Comparison of ENCODE assay signal across 9 cellular contexts in genomic region chr7:131424219-131424822, GRCh38.
DNase-seq lines count a peak whose midpoint lies in the region; ATAC-seq and TF ChIP-seq lines count a peak whose summit lies in the region.
"Had no signal": no experiment of that assay in that cellular context is flagged by ENCODE, and none has a peak within 500 bp of the region (broad histone marks: within the 10 kb centered on the region; RNA-seq: fewer than 3 reads in every experiment).

No MANE protein-coding gene starts in this region.

- no peak for ATAC-seq in GM18505 (IDR thresholded peaks at IDR 0.05; ENCODE audit: unreplicated experiment)
- no peak for ATAC-seq in omental fat pad (ENCODE audit: low FRiP score)

- H3K9me3 ChIP-seq in SK-N-MC (ENCODE audit: low read depth, low read length) = no peaks in the 10 kb centered on the region
- no peaks in the 10 kb centered on the region for H3K9me3 ChIP-seq in neural progenitor cell (ENCODE audit: low read depth)

- peak; percentile 59 for TF ChIP-seq CTCF in neural progenitor cell (IDR thresholded peaks at IDR 0.05)
- TF ChIP-seq CTCF in omental fat pad (IDR thresholded peaks at IDR 0.05) = no peak

- no peak overlapping the region for H3K4me2 ChIP-seq in neural progenitor cell

- no peak overlapping the region for H3K27ac Mint-ChIP-seq in neural progenitor cell

- peaks cover 8% of the 10 kb centered on the region for H3K4me1 Mint-ChIP-seq in neural progenitor cell

- H4K20me1 ChIP-seq in neural progenitor cell (ENCODE audit: low read depth) = no peaks in the 10 kb centered on the region

- no peaks in the 10 kb centered on the region for H3K9me3 Mint-ChIP-seq in neural progenitor cell
- H3K9me3 Mint-ChIP-seq: CD8-positive, alpha-beta memory T cell had no signal

- H3K27ac ChIP-seq in SK-N-MC (peak overlapping the region; percentile 2; the same call in 1 of the 2 replicates), neural progenitor cell (no peak overlapping the region)

- H3K27me3 ChIP-seq in neural progenitor cell = no peaks in the 10 kb centered on the region

- no peak overlapping the region for H3K9ac ChIP-seq in SK-N-MC (ENCODE audit: insufficient read length)
- H3K9ac ChIP-seq in neural progenitor cell = no peak overlapping the region

- H3K4me3 Mint-ChIP-seq in neural progenitor cell = no peak overlapping the region
- H3K4me3 Mint-ChIP-seq: CD8-positive, alpha-beta memory T cell had no signal

- no peak overlapping the region for H2AFZ ChIP-seq in neural progenitor cell (replicated peaks)

- no peaks in the 10 kb centered on the region for H3K79me2 ChIP-seq in neural progenitor cell (ENCODE audit: low read depth)

- DNase-seq in NCI-H510A treated with DMSO at 0.1 percent for 48 hours (lab: John Stamatoyannopoulos, UW) (peak; percentile 4), NCI-H510A (lab: John Stamatoyannopoulos, UW) (no peak), LoVo (ENCODE audit: low spot score) (peak; percentile 39), SK-N-MC (ENCODE audit: low read depth, low spot score) (peak; percentile 66), fibroblast of gingiva (ENCODE audit: low read depth) (peak; percentile 31), neural progenitor cell (ENCODE audit: low spot score) (peak; percentile 20), omental fat pad (ENCODE audit: low spot score) (no peak)

- no peak for TF ChIP-seq POLR2A in GM18505 (IDR thresholded peaks at IDR 0.05; ENCODE audit: borderline replicate concordance, extremely low read depth, insufficient read depth, insufficient read length)

- H3K36me3 ChIP-seq in SK-N-MC (ENCODE audit: insufficient read depth, low read length) (peaks cover 16% of the 10 kb centered on the region), neural progenitor cell (peaks cover 11% of the 10 kb centered on the region)

- H3K36me3 Mint-ChIP-seq in neural progenitor cell = peaks cover 8% of the 10 kb centered on the region

- no peaks in the 10 kb centered on the region for H3K4me1 ChIP-seq in neural progenitor cell

- H3K27me3 Mint-ChIP-seq in neural progenitor cell (ENCODE audit: insufficient read depth, low read depth) = no peaks in the 10 kb centered on the region
- H3K27me3 Mint-ChIP-seq: CD8-positive, alpha-beta memory T cell had no signal

- H3K4me3 ChIP-seq in SK-N-MC (no peak overlapping the region), neural progenitor cell (no peak overlapping the region)

- H3F3A ChIP-seq in neural progenitor cell (ENCODE audit: low read depth) = no peaks in the 10 kb centered on the region

Comparison
In these comparisons a context has a peak if more than half of its experiments do, and no peak if none do; other contexts are left out.
1. DNase-seq: peak in NCI-H510A treated with DMSO at 0.1 percent for 48 hours (single experiment), LoVo (single experiment), SK-N-MC (single experiment), fibroblast of gingiva (single experiment) and neural progenitor cell (single experiment); none in NCI-H510A (single experiment) and omental fat pad (single experiment).